Comparison of ENCODE assay signal across 8 cellular contexts in genomic region chr2:234951386-234952269, GRCh38. TPM values are rescaled to one million over a fixed set of nuclear protein-coding genes. Genes with fewer than 3 reads are reported as not detected.
A peak's percentile ranks its signal among the peaks of the same experiment; 100 is the strongest.
DNase-seq lines count a peak whose midpoint lies in the region; ATAC-seq, FAIRE-seq and TF ChIP-seq lines count a peak whose summit lies in the region.

A gene with protein sequence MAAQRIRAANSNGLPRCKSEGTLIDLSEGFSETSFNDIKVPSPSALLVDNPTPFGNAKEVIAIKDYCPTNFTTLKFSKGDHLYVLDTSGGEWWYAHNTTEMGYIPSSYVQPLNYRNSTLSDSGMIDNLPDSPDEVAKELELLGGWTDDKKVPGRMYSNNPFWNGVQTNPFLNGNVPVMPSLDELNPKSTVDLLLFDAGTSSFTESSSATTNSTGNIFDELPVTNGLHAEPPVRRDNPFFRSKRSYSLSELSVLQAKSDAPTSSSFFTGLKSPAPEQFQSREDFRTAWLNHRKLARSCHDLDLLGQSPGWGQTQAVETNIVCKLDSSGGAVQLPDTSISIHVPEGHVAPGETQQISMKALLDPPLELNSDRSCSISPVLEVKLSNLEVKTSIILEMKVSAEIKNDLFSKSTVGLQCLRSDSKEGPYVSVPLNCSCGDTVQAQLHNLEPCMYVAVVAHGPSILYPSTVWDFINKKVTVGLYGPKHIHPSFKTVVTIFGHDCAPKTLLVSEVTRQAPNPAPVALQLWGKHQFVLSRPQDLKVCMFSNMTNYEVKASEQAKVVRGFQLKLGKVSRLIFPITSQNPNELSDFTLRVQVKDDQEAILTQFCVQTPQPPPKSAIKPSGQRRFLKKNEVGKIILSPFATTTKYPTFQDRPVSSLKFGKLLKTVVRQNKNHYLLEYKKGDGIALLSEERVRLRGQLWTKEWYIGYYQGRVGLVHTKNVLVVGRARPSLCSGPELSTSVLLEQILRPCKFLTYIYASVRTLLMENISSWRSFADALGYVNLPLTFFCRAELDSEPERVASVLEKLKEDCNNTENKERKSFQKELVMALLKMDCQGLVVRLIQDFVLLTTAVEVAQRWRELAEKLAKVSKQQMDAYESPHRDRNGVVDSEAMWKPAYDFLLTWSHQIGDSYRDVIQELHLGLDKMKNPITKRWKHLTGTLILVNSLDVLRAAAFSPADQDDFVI (plus strand): TSS chr2:234952017. CDS start chr2:235035003, 82,986 bp downstream.

- peaks cover 12% of the 10 kb centered on the region for H3K4me1 Mint-ChIP-seq in Caco-2 (ENCODE audit: low read depth, unreplicated experiment)
- peaks cover 3% of the 10 kb centered on the region for H3K4me1 Mint-ChIP-seq in activated CD4-positive, alpha-beta memory T cell treated with anti-CD3 and anti-CD28 coated beads for 36 hours (ENCODE audit: low read depth)
- peaks cover 9% of the 10 kb centered on the region for H3K4me1 Mint-ChIP-seq in memory B cell

- H3K27me3 Mint-ChIP-seq in Caco-2 (ENCODE audit: insufficient read depth, unreplicated experiment) = no peaks in the 10 kb centered on the region
- H3K27me3 Mint-ChIP-seq in activated CD4-positive, alpha-beta memory T cell treated with anti-CD3 and anti-CD28 coated beads for 36 hours = peaks cover 50% of the 10 kb centered on the region
- H3K27me3 Mint-ChIP-seq in memory B cell = peaks cover 19% of the 10 kb centered on the region

- H3K9me3 Mint-ChIP-seq in Caco-2 (ENCODE audit: unreplicated experiment) (no peaks in the 10 kb centered on the region), memory B cell (no peaks in the 10 kb centered on the region)
- H3K9me3 Mint-ChIP-seq in activated CD4-positive, alpha-beta memory T cell treated with anti-CD3 and anti-CD28 coated beads for 36 hours = no peaks in the 10 kb centered on the region

- BruUV-seq in Caco-2 (replicated peaks; lab: Mats Ljungman, UMichigan) = no TSS peak
- BruUV-seq in endothelial cell of umbilical vein (replicated peaks; lab: Mats Ljungman, UMichigan) = TSS peak; percentile 28

- no peak for TF ChIP-seq CTCF in Caco-2 (IDR thresholded peaks at IDR 0.05; ENCODE audit: insufficient read depth in 1 of 2, low read depth in 1 of 2, low read length in 1 of 2, severe bottlenecking in 1 of 2, unreplicated experiment in 1 of 2)
- no peak for TF ChIP-seq CTCF in endothelial cell of umbilical vein (IDR thresholded peaks at IDR 0.05; ENCODE audit: extremely low read depth in 1 of 2, insufficient read depth in 1 of 2, low read depth in 1 of 2, low read length in 2 of 2)

- dilution Hi-C loops in endothelial cell of umbilical vein (cut with MboI; ENCODE audit: extremely low pct_ligation_motif_present, low sequenced_read_pairs) = no loop called here

- H3K36me3 Mint-ChIP-seq in Caco-2 (ENCODE audit: insufficient read depth, unreplicated experiment) = peaks cover 6% of the 10 kb centered on the region
- no peaks in the 10 kb centered on the region for H3K36me3 Mint-ChIP-seq in activated CD4-positive, alpha-beta memory T cell treated with anti-CD3 and anti-CD28 coated beads for 36 hours
- no peaks in the 10 kb centered on the region for H3K36me3 Mint-ChIP-seq in memory B cell

- H3K36me3 ChIP-seq in Caco-2 (ENCODE audit: control insufficient read depth, insufficient read depth, low read length) (no peaks in the 10 kb centered on the region), endothelial cell of umbilical vein (ENCODE audit: control insufficient read depth in 2 of 2, extremely low read depth in 1 of 2, insufficient read depth in 2 of 2, low read length in 2 of 2) (peaks cover 3% of the 10 kb centered on the region in 2 experiments)

- H3K9me1 ChIP-seq in endothelial cell of umbilical vein (replicated peaks; ENCODE audit: control insufficient read depth, extremely low read depth, insufficient read depth, low read length) = no peaks in the 10 kb centered on the region

- H3K27ac Mint-ChIP-seq in Caco-2 (ENCODE audit: unreplicated experiment) = peak within 1 kb of the TSS; percentile 45
- no peak within 1 kb of the TSS for H3K27ac Mint-ChIP-seq in activated CD4-positive, alpha-beta memory T cell treated with anti-CD3 and anti-CD28 coated beads for 36 hours
- no peak within 1 kb of the TSS for H3K27ac Mint-ChIP-seq in memory B cell

- peak; percentile 60 for TF ChIP-seq POLR2A in endothelial cell of umbilical vein (IDR thresholded peaks at IDR 0.05; ENCODE audit: low read depth, low read length)

- CTCF ChIA-PET in Caco-2 (lab: Charles Lee) (no interaction called here), endothelial cell of umbilical vein (lab: Charles Lee) (interaction anchor here (0.6 to 0.8 kb wide), 6 partner anchors 70 to 601 kb away, joined by 3 to 4 read pairs (median 3); no protein-coding TSS in a partner anchor)
- CTCF ChIA-PET in activated CD4-positive, alpha-beta memory T cell treated with anti-CD3 and anti-CD28 coated beads for 36 hours (lab: Charles Lee) = no interaction called here

- H3K79me2 ChIP-seq in endothelial cell of umbilical vein (ENCODE audit: control insufficient read depth, insufficient read depth, low read length) = peaks cover 47% of the 10 kb centered on the region

- ATAC-seq in memory B cell (ENCODE audit: low read depth) = peak; percentile 77
- no peak for ATAC-seq in GM21447 (IDR thresholded peaks at IDR 0.05; ENCODE audit: unreplicated experiment)

- H3K4me3 Mint-ChIP-seq in Caco-2 (ENCODE audit: unreplicated experiment) (peak within 1 kb of the TSS; percentile 74), memory B cell (peak within 1 kb of the TSS; percentile 77)
- H3K4me3 Mint-ChIP-seq in activated CD4-positive, alpha-beta memory T cell treated with anti-CD3 and anti-CD28 coated beads for 36 hours = peak within 1 kb of the TSS; percentile 64

- peak; percentile 73 to 78 for DNase-seq in Caco-2
- peak; percentile 22 for DNase-seq in NCI-H1105 (lab: John Stamatoyannopoulos, UW)
- peak; percentile 53 for DNase-seq in activated CD4-positive, alpha-beta memory T cell treated with anti-CD3 and anti-CD28 coated beads for 36 hours
- peak; percentile 64 for DNase-seq in endothelial cell of umbilical vein (ENCODE audit: low read depth, low spot score)
- DNase-seq in memory B cell (ENCODE audit: low spot score in 2 of 2) = peak; percentile 17 to 30
- peak; percentile 11 to 26 for DNase-seq in stimulated activated CD8-positive, alpha-beta memory T cell treated with anti-CD3 and anti-CD28 coated beads, Interleukin-15, amount 100 ng/mL, for 48 hours (ENCODE audit: low read depth in 2 of 2)
- no peak for DNase-seq in KG1 (lab: John Stamatoyannopoulos, UW)

- H3K9ac ChIP-seq in endothelial cell of umbilical vein (replicated peaks; ENCODE audit: extremely low read depth, insufficient read depth, low read length) = peak within 1 kb of the TSS; percentile 98

- peak within 1 kb of the TSS; percentile 63 for H3K4me3 ChIP-seq in Caco-2 (ENCODE audit: low read depth, low read length)
- H3K4me3 ChIP-seq in endothelial cell of umbilical vein (replicated peaks in 1 of 3; ENCODE audit: insufficient read depth in 1 of 3, low read depth in 1 of 3, low read length in 3 of 3) = peak within 1 kb of the TSS; percentile 87 to 95 (median 94)

- H4K20me1 ChIP-seq in endothelial cell of umbilical vein (replicated peaks; ENCODE audit: control insufficient read depth, extremely low read depth, insufficient read depth, low read length) = peaks cover 5% of the 10 kb centered on the region

- H3K4me2 ChIP-seq in endothelial cell of umbilical vein (ENCODE audit: insufficient read depth, low read length) = peak within 1 kb of the TSS; percentile 83

- peak within 1 kb of the TSS; percentile 92 for H3K27ac ChIP-seq in endothelial cell of umbilical vein (ENCODE audit: insufficient read depth, low read depth, low read length)

- H3K9me3 ChIP-seq in Caco-2 (no peaks in the 10 kb centered on the region), endothelial cell of umbilical vein (replicated peaks; ENCODE audit: control insufficient read depth, insufficient read depth, low read length) (no peaks in the 10 kb centered on the region)

- H3K27me3 ChIP-seq in Caco-2 (replicated peaks; ENCODE audit: control insufficient read depth, insufficient read depth, low read length) = no peaks in the 10 kb centered on the region
- no peaks in the 10 kb centered on the region for H3K27me3 ChIP-seq in endothelial cell of umbilical vein (ENCODE audit: control insufficient read depth in 2 of 2, insufficient read depth in 2 of 2, low read length in 2 of 2)

- FAIRE-seq in endothelial cell of umbilical vein (lab: Jason Lieb, UNC) = no peak

- intact Hi-C loops in Caco-2 (cut with micrococcal nuclease; ENCODE audit: unreplicated experiment) = loop anchor here (2.0 kb wide), 1 partner anchor 49 kb away; no protein-coding TSS in a partner anchor
- intact Hi-C loops in activated CD4-positive, alpha-beta memory T cell treated with anti-CD3 and anti-CD28 coated beads for 36 hours (cut with micrococcal nuclease) = loop anchor here (5.0 kb wide), 1 partner anchor 1226 kb away; no protein-coding TSS in a partner anchor
- intact Hi-C loops in endothelial cell of umbilical vein (cut with micrococcal nuclease) = loop anchor here (2.0 to 10.0 kb wide), 4 partner anchors 75 to 977 kb away; no protein-coding TSS in a partner anchor

- POLR2A ChIA-PET in Caco-2 (lab: Charles Lee) = interaction anchor here (0.7 kb wide), 1 partner anchor 815 kb away, joined by 3 read pairs; no protein-coding TSS in a partner anchor
- POLR2A ChIA-PET in activated CD4-positive, alpha-beta memory T cell treated with anti-CD3 and anti-CD28 coated beads for 36 hours (lab: Charles Lee) = no interaction called here
- POLR2A ChIA-PET in endothelial cell of umbilical vein (lab: Charles Lee) = no interaction called here

- H3K4me1 ChIP-seq in Caco-2 = peaks cover 24% of the 10 kb centered on the region
- H3K4me1 ChIP-seq in endothelial cell of umbilical vein (ENCODE audit: control insufficient read depth, extremely low read depth, insufficient read depth, low read length) = peaks cover 28% of the 10 kb centered on the region

- peak within 1 kb of the TSS; percentile 50 for H2AFZ ChIP-seq in endothelial cell of umbilical vein (ENCODE audit: low read depth, low read length)

TF ChIP-seq in endothelial cell of umbilical vein, 7 proteins besides CTCF, POLR2A, EP300 and RAD21 (continues in another document):
- TF ChIP-seq, protein P1, sequence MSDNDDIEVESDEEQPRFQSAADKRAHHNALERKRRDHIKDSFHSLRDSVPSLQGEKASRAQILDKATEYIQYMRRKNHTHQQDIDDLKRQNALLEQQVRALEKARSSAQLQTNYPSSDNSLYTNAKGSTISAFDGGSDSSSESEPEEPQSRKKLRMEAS (IDR thresholded peaks at IDR 0.05; ENCODE audit: insufficient read depth, insufficient read length) = no peak

RNA-seq across cellular contexts. Expression of the gene that starts here (rescaled TPM):
- total RNA-seq in Caco-2 (2022) (29.1 and 29.9 TPM in 2 replicates), endothelial cell of umbilical vein (100.0 and 105 TPM in 2 replicates)
- total RNA-seq in activated CD4-positive, alpha-beta memory T cell treated with anti-CD3 and anti-CD28 coated beads for 36 hours = under 1 TPM; 0.10 to 0.46 TPM
- polyA plus RNA-seq in endothelial cell of umbilical vein = 69.3 and 85.2 TPM in 2 replicates
- polyA plus RNA-seq in endothelial cell of umbilical vein (2011; cell fraction: cytosol; rRNA removed) = 69.0 and 71.6 TPM in 2 replicates
- 86.3 and 102 TPM in 2 replicates for polyA plus RNA-seq in endothelial cell of umbilical vein (2011; cell fraction: nucleus; rRNA removed)
- 59.1 and 63.6 TPM in 2 replicates for polyA plus RNA-seq in endothelial cell of umbilical vein (2012)
- 178 and 188 TPM in 2 replicates for polyA minus RNA-seq in endothelial cell of umbilical vein
- polyA minus RNA-seq in endothelial cell of umbilical vein (2011; cell fraction: cytosol; rRNA and poly(A)+ RNA removed) = 15.5 TPM
- 110 and 132 TPM in 2 replicates for polyA minus RNA-seq in endothelial cell of umbilical vein (2011; cell fraction: nucleus; rRNA and poly(A)+ RNA removed)

Comparison
In these comparisons a context has a peak if more than half of its experiments do, and no peak if none do; other contexts are left out.
1. RNA of the gene that starts here (total RNA-seq): 100.0 to 105 TPM in endothelial cell of umbilical vein and 29.1 to 29.9 TPM in Caco-2; 0.10 to 0.46 TPM in activated CD4-positive, alpha-beta memory T cell treated with anti-CD3 and anti-CD28 coated beads for 36 hours; every median in the first group is over 10 times any median in the second.
2. Peak in DNase-seq in activated CD4-positive, alpha-beta memory T cell treated with anti-CD3 and anti-CD28 coated beads for 36 hours; RNA of the gene not detected or under 1 TPM.
3. Peak in every context shown above with its lines, with median percentiles within 50 percentile points of each other: H3K4me3 Mint-ChIP-seq.